In the genomic region with DNA sequence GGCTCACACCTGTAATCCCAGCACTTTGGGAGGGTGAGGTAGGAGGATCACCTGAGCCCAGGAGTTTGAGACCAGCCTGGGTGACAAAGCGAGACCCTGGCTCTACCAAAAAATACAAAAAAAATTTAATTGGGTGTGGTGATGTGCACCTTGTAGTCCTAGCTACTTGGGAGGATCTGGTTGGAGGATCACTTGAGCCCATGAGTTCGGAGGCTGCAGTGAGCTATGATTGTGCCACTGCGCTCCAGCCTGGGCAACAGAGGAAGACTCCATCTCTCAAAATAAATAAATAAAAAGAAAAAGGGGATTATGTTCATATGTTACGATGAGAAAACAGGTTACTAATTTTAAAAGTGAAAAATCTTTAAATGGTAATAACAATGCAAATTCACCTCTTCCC, we compare ENCODE assay signal across 8 cellular contexts. TPM values are rescaled to one million over a fixed set of nuclear protein-coding genes. Genes with fewer than 3 reads are reported as not detected.
DNase-seq lines count a peak whose midpoint lies in the region; ATAC-seq and TF ChIP-seq lines count a peak whose summit lies in the region.

No MANE protein-coding gene starts in this region.

- H2AK5ac ChIP-seq in neuronal stem cell (ENCODE audit: low read depth, low read length), result no peak overlapping the region

- no peak overlapping the region for H2AFZ ChIP-seq in neuronal stem cell (ENCODE audit: low read length)

- peaks cover 8% of the 10 kb centered on the region for H3K36me3 ChIP-seq in left ventricle myocardium inferior
- H3K36me3 ChIP-seq in liver (ENCODE audit: control insufficient read depth in 4 of 4, insufficient read depth in 3 of 4, low read depth in 1 of 4, low read length in 3 of 4), result peaks cover 0 to 2% (median 0%) of the 10 kb centered on the region in 4 donors
- H3K36me3 ChIP-seq in uterus, result no peaks in the 10 kb centered on the region
- H3K36me3 ChIP-seq in neuronal stem cell (replicated peaks in 1 of 2; ENCODE audit: control insufficient read depth in 2 of 2, insufficient read depth in 2 of 2, low read length in 2 of 2), result no peaks in the 10 kb centered on the region

- H2BK15ac ChIP-seq in neuronal stem cell (ENCODE audit: low read length), result no peak overlapping the region

- H3K9ac ChIP-seq in liver (ENCODE audit: low read depth in 1 of 2, low read length in 2 of 2) (peak overlapping the region; percentile 47 to 54), neuronal stem cell (ENCODE audit: low read depth, low read length, poor library complexity) (no peak overlapping the region)

- H4K91ac ChIP-seq in neuronal stem cell (ENCODE audit: low read depth, low read length, poor library complexity), result no peak overlapping the region

- no peak overlapping the region for H3K4me2 ChIP-seq in neuronal stem cell (ENCODE audit: insufficient read depth, low read length, poor library complexity, severe bottlenecking)

- 80% methylated on average over 4 of the region's 4 CpGs for WGBS in liver
- no CpG with 5 or more reads among the region's 4 CpGs for WGBS in neuronal stem cell (ENCODE audit: extremely low coverage in 2 of 2, insufficient read length in 2 of 2, insufficient replicate concordance in 1 of 2), 2 donors

- ATAC-seq in left cardiac atrium, result no peak
- ATAC-seq in activated naive CD4-positive, alpha-beta T cell treated with anti-CD3 and anti-CD28 coated beads, Interleukin-2, amount 50 U/mL, for 72 hours, result no peak
- no peak for ATAC-seq in GM21367 (IDR thresholded peaks at IDR 0.05; ENCODE audit: unreplicated experiment)
- ATAC-seq in HG03469 (IDR thresholded peaks at IDR 0.05; ENCODE audit: unreplicated experiment), result no peak

- no peak overlapping the region for H2BK120ac ChIP-seq in neuronal stem cell (ENCODE audit: low read depth, low read length)

- TF ChIP-seq POLR2A in uterus (IDR thresholded peaks at IDR 0.05), result no peak

- H3K27me3 ChIP-seq in left ventricle myocardium inferior (ENCODE audit: low read depth) (no peaks in the 10 kb centered on the region), liver (ENCODE audit: control insufficient read depth in 4 of 4, insufficient read depth in 4 of 4, low read length in 3 of 4) (no peaks in the 10 kb centered on the region), uterus (no peaks in the 10 kb centered on the region), neuronal stem cell (ENCODE audit: control insufficient read depth in 3 of 3, insufficient read depth in 3 of 3, low read depth in 1 of 3, low read length in 3 of 3) (peaks cover 0 to 24% (median 9%) of the 10 kb centered on the region in 3 experiments)

- H3K9me3 ChIP-seq in left ventricle myocardium inferior (replicated peaks), result no peaks in the 10 kb centered on the region
- no peaks in the 10 kb centered on the region for H3K9me3 ChIP-seq in liver (ENCODE audit: control insufficient read depth in 4 of 4, low read length in 3 of 4)
- no peaks in the 10 kb centered on the region for H3K9me3 ChIP-seq in uterus
- no peaks in the 10 kb centered on the region for H3K9me3 ChIP-seq in neuronal stem cell (replicated peaks in 1 of 2; ENCODE audit: control insufficient read depth in 2 of 2, insufficient read depth in 1 of 2, low read depth in 1 of 2, low read length in 2 of 2)

- no peak for DNase-seq in left ventricle myocardium inferior
- no peak for DNase-seq in left cardiac atrium
- no peak for DNase-seq in activated naive CD4-positive, alpha-beta T cell treated with anti-CD3 and anti-CD28 coated beads, Interleukin-2, amount 50 U/mL, for 72 hours (ENCODE audit: low spot score in 2 of 2)
- no peak for DNase-seq in uterus
- DNase-seq in neuronal stem cell (ENCODE audit: low spot score), result no peak

- peaks cover 42% of the 10 kb centered on the region for H3K4me1 ChIP-seq in left ventricle myocardium inferior
- peaks cover 0 to 39% (median 6%) of the 10 kb centered on the region in 4 donors for H3K4me1 ChIP-seq in liver (ENCODE audit: control insufficient read depth in 4 of 4, insufficient read depth in 4 of 4, low read length in 3 of 4)
- H3K4me1 ChIP-seq in uterus, result no peaks in the 10 kb centered on the region
- H3K4me1 ChIP-seq in neuronal stem cell (ENCODE audit: control insufficient read depth in 2 of 2, insufficient read depth in 1 of 2, low read depth in 1 of 2, low read length in 2 of 2), result no peaks in the 10 kb centered on the region

- H2BK5ac ChIP-seq in neuronal stem cell (ENCODE audit: low read length), result no peak overlapping the region

- no peaks in the 10 kb centered on the region for H3K79me1 ChIP-seq in neuronal stem cell (ENCODE audit: low read depth, low read length)

- H2BK12ac ChIP-seq in neuronal stem cell (ENCODE audit: low read length), result no peak overlapping the region

- H3K18ac ChIP-seq in neuronal stem cell (ENCODE audit: low read length), result no peak overlapping the region

- peak overlapping the region; percentile 81 to 98 for H3K27ac Mint-ChIP-seq in activated naive CD4-positive, alpha-beta T cell treated with anti-CD3 and anti-CD28 coated beads, Interleukin-2, amount 50 U/mL, for 72 hours

- no peak overlapping the region for H3K14ac ChIP-seq in neuronal stem cell (ENCODE audit: low read length)

- no peak for TF ChIP-seq RAD21 in liver (IDR thresholded peaks at IDR 0.05)

- peaks cover 20 to 25% of the 10 kb centered on the region in 2 donors for H3K36me3 Mint-ChIP-seq in activated naive CD4-positive, alpha-beta T cell treated with anti-CD3 and anti-CD28 coated beads, Interleukin-2, amount 50 U/mL, for 72 hours

- intact Hi-C loops in left ventricle myocardium inferior (cut with micrococcal nuclease), result no loop called here
- intact Hi-C loops in left cardiac atrium (cut with DNase I), result loop anchor here in 1 of 2 donors (10.0 kb wide), 1 partner anchor 435 kb away; no protein-coding TSS in a partner anchor
- intact Hi-C loops in uterus (cut with DNase I; ENCODE audit: low total_unique reads), result no loop called here

- H3K27ac ChIP-seq in left ventricle myocardium inferior (replicated peaks), result peak overlapping the region; percentile 92
- peak overlapping the region in 1 of 2 donors; percentile 20 for H3K27ac ChIP-seq in liver (ENCODE audit: low read depth in 1 of 2, low read length in 2 of 2)
- H3K27ac ChIP-seq in uterus, result peak overlapping the region; percentile 74 to 83
- no peak overlapping the region for H3K27ac ChIP-seq in neuronal stem cell (replicated peaks; ENCODE audit: low read length)

- no peak overlapping the region for H3K23ac ChIP-seq in neuronal stem cell (ENCODE audit: low read depth, low read length, poor library complexity)

- H3K4ac ChIP-seq in neuronal stem cell (ENCODE audit: low read length), result no peak overlapping the region

- H4K8ac ChIP-seq in neuronal stem cell (ENCODE audit: low read depth, low read length), result no peak overlapping the region

- H3K9me3 Mint-ChIP-seq in activated naive CD4-positive, alpha-beta T cell treated with anti-CD3 and anti-CD28 coated beads, Interleukin-2, amount 50 U/mL, for 72 hours, result no peaks in the 10 kb centered on the region

- TF ChIP-seq CTCF in left ventricle myocardium inferior (IDR thresholded peaks at IDR 0.05; ENCODE audit: borderline replicate concordance), result no peak
- no peak for TF ChIP-seq CTCF in liver (IDR thresholded peaks at IDR 0.05; ENCODE audit: low read depth, low read length, missing input control)
- no peak for TF ChIP-seq CTCF in uterus (IDR thresholded peaks at IDR 0.05)

- H3K4me3 ChIP-seq in left ventricle myocardium inferior (peak overlapping the region; percentile 82), liver (ENCODE audit: low read depth in 1 of 3, low read length in 3 of 3) (peak overlapping the region in 2 of 3 donors; percentile 45 to 60), uterus (peak overlapping the region; percentile 62 to 71), neuronal stem cell (ENCODE audit: low read length in 2 of 2) (no peak overlapping the region)

TF ChIP-seq in liver, 16 proteins besides CTCF, POLR2A, EP300 and RAD21 (continues in another document):
- TF ChIP-seq NR2F2 (IDR thresholded peaks at IDR 0.05) (no peak), FOXA1 (IDR thresholded peaks at IDR 0.05) (no peak), RXRA (IDR thresholded peaks at IDR 0.05) (no peak), GABPA (IDR thresholded peaks at IDR 0.05 in 1 of 2, conservative IDR thresholded peaks at IDR 0.05 in 1 of 2) (no peak), TAF1 (conservative IDR thresholded peaks at IDR 0.05) (no peak), JUND (IDR thresholded peaks at IDR 0.05) (no peak), SP1 (IDR thresholded peaks at IDR 0.05) (no peak), YY1 (IDR thresholded peaks at IDR 0.05) (no peak), EGR1 (IDR thresholded peaks at IDR 0.05; ENCODE audit: low read depth in 2 of 2) (no peak)
- TF ChIP-seq, protein P1, sequence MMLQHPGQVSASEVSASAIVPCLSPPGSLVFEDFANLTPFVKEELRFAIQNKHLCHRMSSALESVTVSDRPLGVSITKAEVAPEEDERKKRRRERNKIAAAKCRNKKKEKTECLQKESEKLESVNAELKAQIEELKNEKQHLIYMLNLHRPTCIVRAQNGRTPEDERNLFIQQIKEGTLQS (IDR thresholded peaks at IDR 0.05), result no peak

RNA-seq across cellular contexts. Expression of a gene that starts 1.0 kb away (rescaled TPM):
- total RNA-seq in left ventricle myocardium inferior (3.2 TPM), left cardiac atrium (10 to 100 TPM in 1 of 2 donors, 1 to 10 TPM in 1; 5.4 to 10.6 TPM), liver (1 to 10 TPM; 4.1 to 7.6 TPM), uterus (10 to 100 TPM in 1 of 4 donors, 1 to 10 TPM in 3; 3.8 to 19.4 (median 7.6) TPM)
- total RNA-seq in activated naive CD4-positive, alpha-beta T cell treated with anti-CD3 and anti-CD28 coated beads, Interleukin-2, amount 50 U/mL, for 72 hours, result 10 to 100 TPM; 16.5 to 27.5 TPM
- polyA plus RNA-seq in liver, result 1 to 10 TPM; 2.5 to 3.2 TPM
- 0.10 TPM for polyA plus RNA-seq in neuronal stem cell (2013, experiment 1 of 2)
- 0.01 TPM for polyA plus RNA-seq in neuronal stem cell (2013, experiment 2 of 2)

RNA-seq across cellular contexts. Expression of a gene that starts 33.0 kb away (rescaled TPM):
- total RNA-seq in left ventricle myocardium inferior (5.9 TPM), left cardiac atrium (1 to 10 TPM; 7.2 to 8.8 TPM), liver (10 to 100 TPM; 14.5 to 21.8 TPM), uterus (10 to 100 TPM in 3 of 4 donors, 1 to 10 TPM in 1; 3.6 to 27.6 (median 20.0) TPM)
- total RNA-seq in activated naive CD4-positive, alpha-beta T cell treated with anti-CD3 and anti-CD28 coated beads, Interleukin-2, amount 50 U/mL, for 72 hours, result 100 to 1,000 TPM in 1 of 2 donors, 10 to 100 TPM in 1; 94.1 to 127 TPM
- polyA plus RNA-seq in liver, result 1 to 10 TPM; 2.4 to 3.6 TPM
- polyA plus RNA-seq in neuronal stem cell (2013, experiment 1 of 2), result 24.6 TPM
- polyA plus RNA-seq in neuronal stem cell (2013, experiment 2 of 2), result 25.1 TPM

Comparison
In these comparisons a context has a peak if more than half of its experiments do, and no peak if none do; other contexts are left out.
1. H3K4me3 ChIP-seq: peak in left ventricle myocardium inferior (single experiment), liver (2 of 3) and uterus (2 of 2); none in neuronal stem cell (0 of 2).